In the genomic region with DNA sequence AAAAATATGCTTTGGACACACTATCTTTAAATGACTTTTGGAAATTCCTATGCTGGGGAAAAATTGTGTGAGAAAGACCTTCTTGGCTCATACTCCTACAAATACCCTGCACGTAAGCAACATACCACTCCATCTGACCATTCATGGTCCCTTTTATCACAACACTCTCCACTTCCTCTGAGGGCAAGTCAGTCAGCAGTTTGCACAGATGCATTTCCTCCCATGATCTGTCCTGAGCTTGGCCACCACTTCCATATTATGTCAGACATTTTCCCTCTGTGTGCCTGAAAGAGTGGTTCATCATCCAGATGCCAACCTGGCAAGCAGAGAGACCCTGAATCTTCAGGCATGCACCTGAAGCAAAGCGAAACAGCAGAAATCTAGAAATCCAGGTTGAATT, we compare ENCODE assay signal across 10 cellular contexts. TPM values are rescaled to one million over a fixed set of nuclear protein-coding genes. Genes with fewer than 3 reads are reported as not detected.
"Had no signal": no experiment of that assay in that cellular context is flagged by ENCODE, and none has a peak within 500 bp of the region (broad histone marks: within the 10 kb centered on the region; RNA-seq: fewer than 3 reads in every experiment).

No MANE protein-coding gene starts in this region.

- H3K4me3 ChIP-seq: GM23248, HAP-1 had no signal

- H3K4me1 ChIP-seq: HAP-1 had no signal

- H2AFZ ChIP-seq: GM23248 had no signal

- H3K9me3 ChIP-seq: HAP-1 had no signal

- FAIRE-seq: HepG2 had no signal

- ATAC-seq: HCT116, HepG2 had no signal

- H3K9ac ChIP-seq: GM23248 had no signal

- DNase-seq: GM23248, GOT3, H7, HFFc6 had no signal

- H3K36me3 ChIP-seq: HAP-1 had no signal

- H3K27ac ChIP-seq: GM23248, HL-60 had no signal

RNA-seq across cellular contexts. Expression of gene REG3G, which starts 16.1 kb away (rescaled TPM):
- total RNA-seq: GM23248, H4, H7, HepG2, HFFc6 had no signal
- polyA plus RNA-seq: GM23248, HepG2, IgD-negative memory B cell had no signal
